ENCODE assay signal across 33 cellular contexts in the genomic region with DNA sequence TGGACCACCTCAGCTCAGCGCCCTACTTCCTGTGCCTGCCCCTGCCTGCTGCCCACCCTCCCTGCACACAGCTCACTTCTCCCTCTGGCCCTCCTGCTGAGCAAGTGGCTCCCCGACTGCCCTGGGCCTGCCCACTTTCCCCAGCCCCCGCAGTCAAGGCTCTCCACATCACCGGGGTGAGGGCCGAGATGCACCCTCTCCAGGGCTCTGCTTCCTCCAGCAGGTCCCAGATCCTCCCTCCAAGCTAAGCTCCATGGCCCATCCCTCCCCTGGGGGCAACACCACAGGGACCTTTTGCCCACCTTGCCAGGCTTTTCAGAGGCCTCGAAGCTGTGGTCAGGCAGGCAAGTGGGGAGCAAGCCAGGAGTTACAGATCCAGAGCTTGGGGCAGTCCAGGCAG.
"Had no signal": no experiment of that assay in that cellular context is flagged by ENCODE, and none has a peak within 500 bp of the region (broad histone marks: within the 10 kb centered on the region; RNA-seq: fewer than 3 reads in every experiment).

No MANE protein-coding gene starts in this region.

- H3K4me1 Mint-ChIP-seq: activated B cell treated with CpG ODN at 0.5 μM for 24 hours; activated CD4-positive, alpha-beta T cell treated with anti-CD3 and anti-CD28 coated beads, Interleukin-2, amount 10 ng/mL, durations not matched to agents 24 days and 14 days; activated CD8-positive, alpha-beta memory T cell treated with anti-CD3 and anti-CD28 coated beads, Interleukin-2, amount 10 ng/mL, durations not matched to agents 7 days and 5 days; activated naive CD4-positive, alpha-beta T cell treated with anti-CD3 and anti-CD28 coated beads, Interleukin-2, amount 50 U/mL, for 24 hours; activated naive CD8-positive, alpha-beta T cell treated with anti-CD3 and anti-CD28 coated beads, Interleukin-2, amount 10 ng/mL, durations not matched to agents 7 days and 5 days; T-helper 17 cell had no signal

- H3K4me3 Mint-ChIP-seq: activated B cell treated with CpG ODN at 0.5 μM for 24 hours; activated CD4-positive, alpha-beta memory T cell treated with anti-CD3 and anti-CD28 coated beads for 36 hours; activated CD4-positive, alpha-beta T cell treated with anti-CD3 and anti-CD28 coated beads, Interleukin-2, amount 10 ng/mL, durations not matched to agents 24 days and 14 days; activated CD8-positive, alpha-beta memory T cell treated with anti-CD3 and anti-CD28 coated beads, Interleukin-2, amount 10 ng/mL, durations not matched to agents 7 days and 5 days; activated CD8-positive, alpha-beta T cell treated with anti-CD3 and anti-CD28 coated beads, Interleukin-2, amount 10 ng/mL, durations not matched to agents 7 days and 5 days; activated naive CD4-positive, alpha-beta T cell treated with anti-CD3 and anti-CD28 coated beads for 36 hours; activated naive CD4-positive, alpha-beta T cell treated with anti-CD3 and anti-CD28 coated beads, Interleukin-2, amount 50 U/mL, for 24 hours; activated naive CD8-positive, alpha-beta T cell treated with anti-CD3 and anti-CD28 coated beads, Interleukin-2, amount 10 ng/mL, durations not matched to agents 7 days and 5 days; activated T-helper 1 cell treated with anti-CD3 and anti-CD28 coated beads, Interleukin-12 subunit alpha, Interleukin-12 subunit beta, Interleukin-2, Interleukin-4 antibody, amounts not matched to agents 30 ng/mL and 10 ng/mL and 1 ng/mL, durations not matched to agents 14 hours and 24 hours and 36 hours; T-helper 17 cell; T-helper 2 cell treated with Interferon-gamma antibody and Interleukin-4, amounts not matched to agents 5 μg/mL and 100 μg/mL, for 36 hours had no signal

- DNase-seq: activated B cell treated with CpG ODN at 0.5 μM for 24 hours; activated CD4-positive, alpha-beta memory T cell treated with anti-CD3 and anti-CD28 coated beads for 36 hours; activated CD4-positive, alpha-beta T cell treated with anti-CD3 and anti-CD28 coated beads, Interleukin-2, amount 10 ng/mL, durations not matched to agents 24 days and 14 days; activated CD8-positive, alpha-beta memory T cell treated with anti-CD3 and anti-CD28 coated beads, Interleukin-2, amount 10 ng/mL, durations not matched to agents 7 days and 5 days; activated CD8-positive, alpha-beta memory T cell treated with anti-CD3 and anti-CD28 coated beads, Interleukin-2, amount 50 U/mL, for 4 hours; activated CD8-positive, alpha-beta T cell treated with anti-CD3 and anti-CD28 coated beads, Interleukin-2, amount 10 ng/mL, durations not matched to agents 7 days and 5 days; activated effector memory CD4-positive, alpha-beta T cell treated with anti-CD3 and anti-CD28 coated beads, Interleukin-2, amount 50 U/mL, for 16 hours; activated naive CD4-positive, alpha-beta T cell treated with anti-CD3 and anti-CD28 coated beads for 36 hours; activated naive CD8-positive, alpha-beta T cell treated with anti-CD3 and anti-CD28 coated beads, Interleukin-2, amount 10 ng/mL, durations not matched to agents 7 days and 5 days; activated T-cell treated with anti-CD3 and anti-CD28 coated beads, Interleukin-2, amount 50 U/mL, for 1 hour; activated T-cell treated with anti-CD3 and anti-CD28 coated beads, Interleukin-2, amount 50 U/mL, for 48 hours; amniotic stem cell; anterior cingulate cortex; body of pancreas; central memory CD4-positive, alpha-beta T cell; cerebellar nuclear complex; cortex of kidney; dermis blood vessel endothelial cell; effector CD8-positive, alpha-beta T cell; foreskin keratinocyte; gastrocnemius medialis; glutamatergic neuron; T-helper 1 cell; T-helper 17 cell; T1000 had no signal

- ATAC-seq: activated CD4-positive, CD25-positive, alpha-beta regulatory T cell treated with anti-CD3 and anti-CD28 coated beads, Interleukin-2, amount 50 U/mL, for 24 hours; activated CD8-positive, alpha-beta memory T cell treated with anti-CD3 and anti-CD28 coated beads, Interleukin-2, amount 10 ng/mL, durations not matched to agents 7 days and 5 days; activated CD8-positive, alpha-beta T cell treated with anti-CD3 and anti-CD28 coated beads, Interleukin-2, amount 10 ng/mL, durations not matched to agents 7 days and 5 days; body of pancreas; foreskin keratinocyte; gastrocnemius medialis; T-helper 17 cell had no signal

- H3K4me3 ChIP-seq: body of pancreas, cardiac muscle cell, gastrocnemius medialis had no signal

- H3K27ac ChIP-seq: body of pancreas, cardiac muscle cell, epithelial cell of prostate, foreskin keratinocyte, gastrocnemius medialis, WERI-Rb-1 had no signal

- H3K36me3 Mint-ChIP-seq: activated CD4-positive, alpha-beta memory T cell treated with anti-CD3 and anti-CD28 coated beads for 36 hours; activated CD8-positive, alpha-beta memory T cell treated with anti-CD3 and anti-CD28 coated beads, Interleukin-2, amount 10 ng/mL, durations not matched to agents 7 days and 5 days; activated naive CD4-positive, alpha-beta T cell treated with anti-CD3 and anti-CD28 coated beads, Interleukin-2, amount 50 U/mL, for 24 hours; activated naive CD8-positive, alpha-beta T cell treated with anti-CD3 and anti-CD28 coated beads, Interleukin-2, amount 10 ng/mL, durations not matched to agents 7 days and 5 days had no signal

- H3K4me1 ChIP-seq: body of pancreas, foreskin keratinocyte, gastrocnemius medialis had no signal

- H3K27me3 Mint-ChIP-seq: activated B cell treated with CpG ODN at 0.5 μM for 24 hours; activated CD4-positive, alpha-beta memory T cell treated with anti-CD3 and anti-CD28 coated beads for 36 hours; activated CD4-positive, alpha-beta T cell treated with anti-CD3 and anti-CD28 coated beads, Interleukin-2, amount 10 ng/mL, durations not matched to agents 24 days and 14 days; activated CD8-positive, alpha-beta memory T cell treated with anti-CD3 and anti-CD28 coated beads, Interleukin-2, amount 10 ng/mL, durations not matched to agents 7 days and 5 days; activated naive CD8-positive, alpha-beta T cell treated with anti-CD3 and anti-CD28 coated beads, Interleukin-2, amount 10 ng/mL, durations not matched to agents 7 days and 5 days; T-helper 17 cell had no signal

- H3K9me3 ChIP-seq: body of pancreas, gastrocnemius medialis had no signal

- H3K27me3 ChIP-seq: body of pancreas, cardiac muscle cell, foreskin keratinocyte, gastrocnemius medialis had no signal

- H3K27ac Mint-ChIP-seq: activated B cell treated with CpG ODN at 0.5 μM for 24 hours; activated CD4-positive, alpha-beta memory T cell treated with anti-CD3 and anti-CD28 coated beads for 36 hours; activated CD4-positive, alpha-beta T cell treated with anti-CD3 and anti-CD28 coated beads, Interleukin-2, amount 10 ng/mL, durations not matched to agents 24 days and 14 days; activated CD8-positive, alpha-beta memory T cell treated with anti-CD3 and anti-CD28 coated beads, Interleukin-2, amount 10 ng/mL, durations not matched to agents 7 days and 5 days; activated CD8-positive, alpha-beta T cell treated with anti-CD3 and anti-CD28 coated beads, Interleukin-2, amount 10 ng/mL, durations not matched to agents 7 days and 5 days; activated naive CD4-positive, alpha-beta T cell treated with anti-CD3 and anti-CD28 coated beads for 36 hours; activated naive CD4-positive, alpha-beta T cell treated with anti-CD3 and anti-CD28 coated beads, Interleukin-2, amount 50 U/mL, for 24 hours; activated naive CD8-positive, alpha-beta T cell treated with anti-CD3 and anti-CD28 coated beads, Interleukin-2, amount 10 ng/mL, durations not matched to agents 7 days and 5 days; activated T-helper 1 cell treated with anti-CD3 and anti-CD28 coated beads, Interleukin-12 subunit alpha, Interleukin-12 subunit beta, Interleukin-2, Interleukin-4 antibody, amounts not matched to agents 30 ng/mL and 10 ng/mL and 1 ng/mL, durations not matched to agents 14 hours and 24 hours and 36 hours; activated T-helper 2 cell treated with anti-CD3 and anti-CD28 coated beads, Interferon-gamma antibody, Interleukin-2, Interleukin-4, amounts not matched to agents 10 μg/mL and 5 μg/mL and 100 μg/mL, durations not matched to agents 14 hours and 24 hours and 36 hours; T-helper 17 cell; T-helper 2 cell treated with Interferon-gamma antibody and Interleukin-4, amounts not matched to agents 5 μg/mL and 100 μg/mL, for 36 hours had no signal

- H3K36me3 ChIP-seq: cardiac muscle cell, gastrocnemius medialis, WERI-Rb-1 had no signal
